In genomic region chr19:38229585-38230073, GRCh38 we compare ENCODE assay signal across 8 cellular contexts. TPM values are rescaled to one million over a fixed set of nuclear protein-coding genes. Genes with fewer than 3 reads are reported as not detected.
A peak's percentile ranks its signal among the peaks of the same experiment; 100 is the strongest.
DNase-seq lines count a peak whose midpoint lies in the region; ATAC-seq lines count a peak whose summit lies in the region.

No MANE protein-coding gene starts in this region.

- H3K36me3 ChIP-seq in GM23248 (ENCODE audit: low read depth) (no peaks in the 10 kb centered on the region), iPS-20b (ENCODE audit: insufficient read depth, low read depth, low read length) (no peaks in the 10 kb centered on the region)

- no peaks in the 10 kb centered on the region for H3K9me2 ChIP-seq in GM23248 (ENCODE audit: insufficient read depth)

- H3K27ac ChIP-seq in GM23248 (no peak overlapping the region), iPS-20b (ENCODE audit: low read length) (no peak overlapping the region)

- peak; percentile 36 for DNase-seq in COLO829 (ENCODE audit: low spot score)
- DNase-seq in GM23248, result peak; percentile 87
- peak; percentile 77 for DNase-seq in NCI-H1436 treated with DMSO at 0.1 percent for 48 hours (lab: John Stamatoyannopoulos, UW)
- DNase-seq in T-helper 22 cell (ENCODE audit: low read depth), result peak; percentile 59
- DNase-seq in anterior cingulate cortex (lab: John Stamatoyannopoulos, UW), result peak; percentile 45 to 96 (median 90)
- peak; percentile 11 to 34 for DNase-seq in stimulated activated CD4-positive, alpha-beta T cell treated with anti-CD3 and anti-CD28 coated beads, Interleukin-1b, Interleukin-23, amount 100 ng/mL, for 1 hour (ENCODE audit: low read depth in 2 of 2)

- no peak for ATAC-seq in HG03095 (IDR thresholded peaks at IDR 0.05; ENCODE audit: unreplicated experiment)

- no peak overlapping the region for H3K4me2 ChIP-seq in GM23248 (ENCODE audit: unreplicated experiment)

- H3K4me3 ChIP-seq in GM23248 (peak overlapping the region; percentile 65), iPS-20b (ENCODE audit: low read length) (peak overlapping the region; percentile 81; the same call in 1 of the 2 replicates)

- H3K79me2 ChIP-seq in GM23248 (ENCODE audit: insufficient read depth), result no peaks in the 10 kb centered on the region

- H3K27me3 ChIP-seq in GM23248 (replicated peaks; ENCODE audit: insufficient read depth), result no peaks in the 10 kb centered on the region
- H3K27me3 ChIP-seq in iPS-20b (ENCODE audit: insufficient read depth, low read length), result peaks cover 26% of the 10 kb centered on the region

- in situ Hi-C loops in GM23248 (cut with MboI), result loop anchor here (10.0 kb wide), 1 partner anchor 335 kb away; no protein-coding TSS in a partner anchor

- H2AFZ ChIP-seq in GM23248, result 0 out of 2 replicates have a peak overlapping the region, but pooled peaks have one; percentile 30

- H3K9me3 ChIP-seq in GM23248 (ENCODE audit: low read depth) (no peaks in the 10 kb centered on the region), iPS-20b (ENCODE audit: insufficient read depth, low read depth, low read length) (no peaks in the 10 kb centered on the region)

- 1 to 2% methylated on average over 6 to 18 of the region's 54 CpGs for WGBS in GM23248 (ENCODE audit: low coverage in 1 of 2, low lambda C conversion rate in 2 of 2, missing lambda C conversion rate in 2 of 2), 2 experiments

- H3K4me1 ChIP-seq in GM23248 (ENCODE audit: insufficient read depth) (no peaks in the 10 kb centered on the region), iPS-20b (ENCODE audit: insufficient read depth, low read length) (peaks cover 16% of the 10 kb centered on the region)

- no peaks in the 10 kb centered on the region for H4K20me1 ChIP-seq in GM23248 (ENCODE audit: insufficient read depth)

- H3K9ac ChIP-seq in GM23248 (no peak overlapping the region), iPS-20b (ENCODE audit: low read depth, low read length) (no peak overlapping the region)

- H3F3A ChIP-seq in GM23248 (ENCODE audit: insufficient read depth), result peaks cover 6% of the 10 kb centered on the region; the same call in 1 of the 2 replicates

RNA-seq across cellular contexts. Expression of gene DPF1, which starts 5.6 kb away (rescaled TPM):
- total RNA-seq in GM23248 (2014; rRNA removed; shearing (Covaris generic)), result 2.4 and 5.2 TPM in 2 replicates
- polyA plus RNA-seq in GM23248 (2016; fragmentation: Nextera tagmentation; extraction: Ambion mirVana), result 1.5 and 2.3 TPM in 2 replicates

RNA-seq across cellular contexts. Expression of gene PPP1R14A, which starts 26.5 kb away (rescaled TPM):
- 0.65 TPM in 1 of 2 replicates, not detected in the other for total RNA-seq in GM23248 (2014; rRNA removed; shearing (Covaris generic))
- 4.0 and 5.3 TPM in 2 replicates for polyA plus RNA-seq in GM23248 (2016; fragmentation: Nextera tagmentation; extraction: Ambion mirVana)

RNA-seq across cellular contexts. Expression of gene SPINT2, which starts 34.7 kb away (rescaled TPM):
- 3.2 and 9.5 TPM in 2 replicates for total RNA-seq in GM23248 (2014; rRNA removed; shearing (Covaris generic))
- 9.3 and 9.8 TPM in 2 replicates for polyA plus RNA-seq in GM23248 (2016; fragmentation: Nextera tagmentation; extraction: Ambion mirVana)

Comparison
In these comparisons a context has a peak if more than half of its experiments do, and no peak if none do; other contexts are left out.
1. DNase-seq: peak in every context shown above with its lines; median percentile 90 in anterior cingulate cortex; 87 in GM23248; 77 in NCI-H1436 treated with DMSO at 0.1 percent for 48 hours; 59 in T-helper 22 cell; 36 in COLO829; 22 in stimulated activated CD4-positive, alpha-beta T cell treated with anti-CD3 and anti-CD28 coated beads, Interleukin-1b, Interleukin-23, amount 100 ng/mL, for 1 hour.